In genomic region chr2:20595439-20596192, GRCh38 we compare ENCODE assay signal across 8 cellular contexts. TPM values are rescaled to one million over a fixed set of nuclear protein-coding genes. Genes with fewer than 3 reads are reported as not detected.
DNase-seq lines count a peak whose midpoint lies in the region; ATAC-seq, FAIRE-seq and TF ChIP-seq lines count a peak whose summit lies in the region.

No MANE protein-coding gene starts in this region.

- peak; percentile 23 for FAIRE-seq in astrocyte (lab: Jason Lieb, UNC)

- H3K4me3 ChIP-seq in astrocyte (ENCODE audit: insufficient read depth, low read depth, low read length) (no peak overlapping the region), lower lobe of right lung (no peak overlapping the region), BE2C (ENCODE audit: low read depth, low read length) (no peak overlapping the region)

- peak overlapping the region; percentile 70 for H3K4me2 ChIP-seq in astrocyte (ENCODE audit: low read length)

- H4K20me1 ChIP-seq in astrocyte (ENCODE audit: insufficient read depth, low read length): no peaks in the 10 kb centered on the region

- H3K4me1 ChIP-seq in astrocyte (ENCODE audit: insufficient read depth, low read length): peaks cover 53% of the 10 kb centered on the region
- peaks cover 93% of the 10 kb centered on the region for H3K4me1 ChIP-seq in lower lobe of right lung
- H3K4me1 ChIP-seq in BE2C: peaks cover 27% of the 10 kb centered on the region

- DNase-seq in GM13977 (ENCODE audit: low spot score): peak; percentile 72
- peak; percentile 82 for DNase-seq in astrocyte (ENCODE audit: low read depth)
- peak; percentile 54 for DNase-seq in lower lobe of right lung
- DNase-seq in NCI-H2196 treated with DMSO at 0.1 percent for 48 hours (lab: John Stamatoyannopoulos, UW; ENCODE audit: unreplicated experiment): no peak
- no peak for DNase-seq in NCI-H345 treated with DMSO at 0.1 percent for 48 hours (lab: John Stamatoyannopoulos, UW; ENCODE audit: unreplicated experiment)
- no peak for DNase-seq in BE2C

- H3K36me3 Mint-ChIP-seq in IgD-negative memory B cell: no peaks in the 10 kb centered on the region
- H3K36me3 Mint-ChIP-seq in astrocyte (ENCODE audit: low read depth, unreplicated experiment): no peaks in the 10 kb centered on the region

- H3K79me2 ChIP-seq in astrocyte (ENCODE audit: insufficient read depth, low read length): no peaks in the 10 kb centered on the region

- H3K27ac ChIP-seq in astrocyte (ENCODE audit: low read depth, low read length) (peak overlapping the region; percentile 80), lower lobe of right lung (peak overlapping the region; percentile 83)

- H3K4me1 Mint-ChIP-seq in IgD-negative memory B cell (peaks cover 19 to 34% (median 24%) of the 10 kb centered on the region in 3 donors), astrocyte (ENCODE audit: low read depth, unreplicated experiment) (peaks cover 48% of the 10 kb centered on the region)

- in situ Hi-C loops in GM13977 (cut with MboI; ENCODE audit: low pct_unique_long_range_greater_than_20kb, low sequenced_read_pairs, unreplicated experiment): no loop called here

- H3K4me3 Mint-ChIP-seq in IgD-negative memory B cell (peak overlapping the region; percentile 27 to 89 (median 74)), astrocyte (ENCODE audit: unreplicated experiment) (no peak overlapping the region)

- peak overlapping the region; percentile 63 for H3K9ac ChIP-seq in astrocyte (ENCODE audit: low read length)

- intact Hi-C loops in lower lobe of right lung (cut with DNase I): no loop called here

- ATAC-seq in GM21619 (IDR thresholded peaks at IDR 0.05; ENCODE audit: unreplicated experiment): peak; percentile 85
- ATAC-seq in lower lobe of right lung: peak in 1 of 2 donors; percentile 5

- H3K9me3 Mint-ChIP-seq in IgD-negative memory B cell (no peaks in the 10 kb centered on the region), astrocyte (ENCODE audit: unreplicated experiment) (no peaks in the 10 kb centered on the region)

- H2AFZ ChIP-seq in astrocyte (ENCODE audit: low read depth, low read length): peak overlapping the region; percentile 16

- H3K36me3 ChIP-seq in astrocyte (ENCODE audit: insufficient read depth, low read length) (no peaks in the 10 kb centered on the region), lower lobe of right lung (no peaks in the 10 kb centered on the region), BE2C (no peaks in the 10 kb centered on the region)

- H3K27me3 Mint-ChIP-seq in IgD-negative memory B cell (peaks cover 18% of the 10 kb centered on the region), astrocyte (ENCODE audit: low read depth, unreplicated experiment) (no peaks in the 10 kb centered on the region)

- H3K9me3 ChIP-seq in astrocyte (ENCODE audit: insufficient read depth, low read depth, low read length) (no peaks in the 10 kb centered on the region), lower lobe of right lung (no peaks in the 10 kb centered on the region), BE2C (no peaks in the 10 kb centered on the region)

- TF ChIP-seq CTCF in GM13977 (IDR thresholded peaks at IDR 0.05; ENCODE audit: extremely low read depth, insufficient read depth, missing control alignments) (peak; percentile 19), astrocyte (IDR thresholded peaks at IDR 0.05; ENCODE audit: insufficient read depth, low read depth, low read length) (no peak), lower lobe of right lung (IDR thresholded peaks at IDR 0.05) (no peak), BE2C (IDR thresholded peaks at IDR 0.05; ENCODE audit: low read depth, low read length) (no peak)

- H3K27ac Mint-ChIP-seq in IgD-negative memory B cell (peak overlapping the region in 1 of 3 donors; percentile 83), astrocyte (ENCODE audit: unreplicated experiment) (peak overlapping the region; percentile 84)

- H3K27me3 ChIP-seq in astrocyte (ENCODE audit: insufficient read depth, low read length): no peaks in the 10 kb centered on the region
- no peaks in the 10 kb centered on the region for H3K27me3 ChIP-seq in lower lobe of right lung (ENCODE audit: low read depth)
- no peaks in the 10 kb centered on the region for H3K27me3 ChIP-seq in BE2C

RNA-seq across cellular contexts. Expression of gene HS1BP3, which starts 55.3 kb away (rescaled TPM):
- 27.3 TPM for polyA plus RNA-seq in IgD-negative memory B cell
- total RNA-seq in astrocyte (20.7 and 21.0 TPM in 2 replicates), lower lobe of right lung (39.9 TPM)
- polyA plus RNA-seq in BE2C (2012; ENCODE audit: insufficient read depth, insufficient read length, low read depth): 28.3 TPM

Comparison
In these comparisons a context has a peak if more than half of its experiments do, and no peak if none do; other contexts are left out.
1. DNase-seq: peak in GM13977 (single experiment), astrocyte (single experiment) and lower lobe of right lung (single experiment); none in NCI-H2196 treated with DMSO at 0.1 percent for 48 hours (single experiment), NCI-H345 treated with DMSO at 0.1 percent for 48 hours (single experiment) and BE2C (single experiment).